ENCODE assay signal across 17 cellular contexts in the genomic region with DNA sequence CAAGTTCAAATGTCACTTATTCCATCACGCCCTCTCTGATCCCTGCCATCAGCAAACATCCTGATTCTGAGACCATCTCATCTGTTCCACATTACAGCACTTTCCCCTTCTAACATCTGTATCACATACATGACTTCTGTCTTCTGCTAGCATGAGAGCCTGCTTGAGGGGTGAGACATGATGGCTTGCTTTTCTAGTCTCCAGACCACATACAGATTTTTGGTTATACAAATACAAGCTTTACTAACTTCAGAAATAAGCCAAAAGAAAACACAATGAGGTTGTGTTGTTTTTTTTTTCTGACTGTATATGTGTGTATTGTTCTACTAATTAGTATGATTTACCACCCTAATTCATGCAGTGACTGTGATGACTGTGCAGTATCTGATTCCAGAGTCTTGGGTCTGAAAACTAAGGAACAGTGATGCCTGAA. TPM values are rescaled to one million over a fixed set of nuclear protein-coding genes. Genes with fewer than 3 reads are reported as not detected.
DNase-seq lines count a peak whose midpoint lies in the region; TF ChIP-seq lines count a peak whose summit lies in the region.
"Had no signal": no experiment of that assay in that cellular context is flagged by ENCODE, and none has a peak within 500 bp of the region (broad histone marks: within the 10 kb centered on the region; RNA-seq: fewer than 3 reads in every experiment).

No MANE protein-coding gene starts in this region.

- H3K9me3 Mint-ChIP-seq in activated naive CD4-positive, alpha-beta T cell treated with anti-CD3 and anti-CD28 coated beads, Interleukin-2, amount 50 U/mL, for 24 hours: peaks cover 2% of the 10 kb centered on the region

- H3K4me1 Mint-ChIP-seq in activated naive CD4-positive, alpha-beta T cell treated with anti-CD3 and anti-CD28 coated beads, Interleukin-2, amount 50 U/mL, for 24 hours: peaks cover under 1% of the 10 kb centered on the region

- H3K4me3 ChIP-seq in hepatocyte: no peak overlapping the region
- H3K4me3 ChIP-seq: BLaER1 treated with 17β-estradiol and CSF1 and Interleukin-3, amounts not matched to agents 10 nM and 100 nM had no signal

- H4K20me1 ChIP-seq in hepatocyte (ENCODE audit: insufficient read depth, poor library complexity, severe bottlenecking): no peaks in the 10 kb centered on the region
- H4K20me1 ChIP-seq: BLaER1 treated with 17β-estradiol and CSF1 and Interleukin-3, amounts not matched to agents 10 nM and 100 nM had no signal

- H3K27me3 ChIP-seq in hepatocyte: no peaks in the 10 kb centered on the region
- H3K27me3 ChIP-seq: BLaER1 treated with 17β-estradiol and CSF1 and Interleukin-3, amounts not matched to agents 10 nM and 100 nM had no signal

- H3K27ac ChIP-seq in caudate nucleus (ENCODE audit: low read depth, low read length) (peak overlapping the region; percentile 94), substantia nigra (ENCODE audit: low read depth, low read length, poor library complexity, severe bottlenecking) (peak overlapping the region; percentile 83), hepatocyte (no peak overlapping the region)
- H3K27ac ChIP-seq: 22Rv1; BLaER1 treated with 17β-estradiol and CSF1 and Interleukin-3, amounts not matched to agents 10 nM and 100 nM had no signal

- 68% methylated on average over 1 of the region's 1 CpG for WGBS in hepatocyte (ENCODE audit: low lambda C conversion rate, missing lambda C conversion rate)

- H3K4me3 Mint-ChIP-seq in activated naive CD4-positive, alpha-beta T cell treated with anti-CD3 and anti-CD28 coated beads, Interleukin-2, amount 50 U/mL, for 24 hours: no peak overlapping the region

- peaks cover 37% of the 10 kb centered on the region for H3K36me3 Mint-ChIP-seq in activated naive CD4-positive, alpha-beta T cell treated with anti-CD3 and anti-CD28 coated beads, Interleukin-2, amount 50 U/mL, for 24 hours

- H3K4me2 ChIP-seq in hepatocyte: no peak overlapping the region
- H3K4me2 ChIP-seq: BLaER1 treated with 17β-estradiol and CSF1 and Interleukin-3, amounts not matched to agents 10 nM and 100 nM had no signal

- no peak for DNase-seq in activated naive CD4-positive, alpha-beta T cell (lab: John Stamatoyannopoulos, UW)
- DNase-seq in caudate nucleus (lab: John Stamatoyannopoulos, UW): peak in 2 of 61 donors; percentile 17 to 18
- DNase-seq in medulla oblongata (ENCODE audit: extremely low spot score): peak; percentile 68
- DNase-seq in substantia nigra (lab: John Stamatoyannopoulos, UW): peak in 5 of 49 donors; percentile 19 to 46 (median 30)
- no peak for DNase-seq in LoVo (ENCODE audit: low spot score)
- no peak for DNase-seq in hepatocyte (ENCODE audit: low spot score)
- DNase-seq in NCI-H1694 treated with DMSO at 0.1 percent for 48 hours (lab: John Stamatoyannopoulos, UW): no peak
- DNase-seq: HCEC 1CT, IMR-90, MV-4-11, NCI-H1436, NCI-H345, NCI-H69, PC-3 had no signal

- H3K9me2 ChIP-seq in hepatocyte (replicated peaks; ENCODE audit: insufficient read depth): no peaks in the 10 kb centered on the region

- no peaks in the 10 kb centered on the region for H3K4me1 ChIP-seq in hepatocyte (ENCODE audit: insufficient read depth)
- H3K4me1 ChIP-seq: BLaER1 treated with 17β-estradiol and CSF1 and Interleukin-3, amounts not matched to agents 10 nM and 100 nM had no signal

- H2AFZ ChIP-seq in hepatocyte: no peak overlapping the region

- TF ChIP-seq CTCF in hepatocyte (IDR thresholded peaks at IDR 0.05; ENCODE audit: poor library complexity): no peak

- no peaks in the 10 kb centered on the region for H3K9me3 ChIP-seq in hepatocyte (ENCODE audit: low read depth)

- H3K79me2 ChIP-seq in hepatocyte: no peaks in the 10 kb centered on the region

- H3K27ac Mint-ChIP-seq in activated naive CD4-positive, alpha-beta T cell treated with anti-CD3 and anti-CD28 coated beads, Interleukin-2, amount 50 U/mL, for 24 hours: peak overlapping the region; percentile 2

- H3K36me3 ChIP-seq in hepatocyte (replicated peaks; ENCODE audit: insufficient read depth, low read depth): no peaks in the 10 kb centered on the region

- H3K27me3 Mint-ChIP-seq in activated naive CD4-positive, alpha-beta T cell treated with anti-CD3 and anti-CD28 coated beads, Interleukin-2, amount 50 U/mL, for 24 hours: no peaks in the 10 kb centered on the region

RNA-seq across cellular contexts. Expression of a gene that starts 34.3 kb away (rescaled TPM):
- total RNA-seq in hepatocyte: 11.0 and 17.3 TPM in 2 replicates
- 12.0 and 12.9 TPM in 2 replicates for polyA plus RNA-seq in hepatocyte

RNA-seq across cellular contexts. Expression of a gene that starts 39.7 kb away (rescaled TPM):
- total RNA-seq in hepatocyte: 27.2 and 35.7 TPM in 2 replicates
- 28.5 and 33.5 TPM in 2 replicates for polyA plus RNA-seq in hepatocyte

RNA-seq across cellular contexts. Expression of a gene that starts 40.0 kb away (rescaled TPM):
- 1.8 and 3.3 TPM in 2 replicates for total RNA-seq in hepatocyte
- 0.10 and 0.30 TPM in 2 replicates for polyA plus RNA-seq in hepatocyte
